Comparison of ENCODE assay signal across 7 cellular contexts in genomic region chr1:248164031-248164430, GRCh38. TPM values are rescaled to one million over a fixed set of nuclear protein-coding genes. Genes with fewer than 3 reads are reported as not detected.
"Had no signal": no experiment of that assay in that cellular context is flagged by ENCODE, and none has a peak within 500 bp of the region (broad histone marks: within the 10 kb centered on the region; RNA-seq: fewer than 3 reads in every experiment).

No MANE protein-coding gene starts in this region.

- DNase-seq: H9, HCEC 1CT, IMR-90 had no signal

- ATAC-seq: GM23338, K562 had no signal

- H3K4me3 ChIP-seq: GM23338, K562 had no signal

RNA-seq across cellular contexts. Expression of gene OR2M2, which starts 10.6 kb away (rescaled TPM):
- total RNA-seq: GM23338, H1, H9, HT-29, IMR-90, K562 had no signal
- polyA plus RNA-seq: GM23338, H1, IMR-90, K562 had no signal

RNA-seq across cellular contexts. Expression of gene OR2M5, which starts 19.1 kb away (rescaled TPM):
- total RNA-seq: GM23338, H1, H9, HT-29, IMR-90, K562 had no signal
- polyA plus RNA-seq: GM23338, H1, IMR-90, K562 had no signal

RNA-seq across cellular contexts. Expression of gene OR2M3, which starts 33.0 kb away (rescaled TPM):
- total RNA-seq: GM23338, H1, H9, HT-29, IMR-90, K562 had no signal
- polyA plus RNA-seq: GM23338, H1, IMR-90, K562 had no signal
